In genomic region chr2:120229341-120229740, GRCh38 we compare ENCODE assay signal across 22 cellular contexts. TPM values are rescaled to one million over a fixed set of nuclear protein-coding genes. Genes with fewer than 3 reads are reported as not detected.
DNase-seq lines count a peak whose midpoint lies in the region; ATAC-seq and TF ChIP-seq lines count a peak whose summit lies in the region.
"Had no signal": no experiment of that assay in that cellular context is flagged by ENCODE, and none has a peak within 500 bp of the region (broad histone marks: within the 10 kb centered on the region; RNA-seq: fewer than 3 reads in every experiment).

No MANE protein-coding gene starts in this region.

- no peaks in the 10 kb centered on the region for H3K9me3 Mint-ChIP-seq in activated naive CD8-positive, alpha-beta T cell (ENCODE audit: low read depth)
- no peaks in the 10 kb centered on the region for H3K9me3 Mint-ChIP-seq in activated naive CD8-positive, alpha-beta T cell treated with anti-CD3 and anti-CD28 coated beads, Interleukin-2, amount 50 U/mL, for 24 hours
- no peaks in the 10 kb centered on the region for H3K9me3 Mint-ChIP-seq in central memory CD8-positive, alpha-beta T cell
- H3K9me3 Mint-ChIP-seq in progenitor cell of endocrine pancreas (ENCODE audit: low read depth), result no peaks in the 10 kb centered on the region
- H3K9me3 Mint-ChIP-seq: CD8-positive, alpha-beta memory T cell; dendritic cell treated with granulocyte-macrophage colony-stimulating factor and Interleukin-4, amounts not matched to agents 40 ng/mL and 50 ng/mL, for 4 days had no signal

- no peak overlapping the region for H3K4me3 ChIP-seq in RWPE2 (ENCODE audit: severe bottlenecking)
- H3K4me3 ChIP-seq in testis, result no peak overlapping the region
- no peak overlapping the region for H3K4me3 ChIP-seq in foreskin fibroblast (ENCODE audit: low read depth in 1 of 2, low read length in 2 of 2)
- H3K4me3 ChIP-seq: ascending aorta, lung, psoas muscle, skin epidermis, tibial artery had no signal

- H3K27ac ChIP-seq in RWPE2 (ENCODE audit: poor library complexity, severe bottlenecking) (no peak overlapping the region), testis (peak overlapping the region; percentile 76 to 84)
- H3K27ac ChIP-seq: ascending aorta, KMS-11, psoas muscle, skin epidermis, tibial artery had no signal

- H3K4me1 Mint-ChIP-seq in activated naive CD8-positive, alpha-beta T cell (ENCODE audit: low read depth), result peaks cover 78% of the 10 kb centered on the region
- peaks cover 68% of the 10 kb centered on the region for H3K4me1 Mint-ChIP-seq in activated naive CD8-positive, alpha-beta T cell treated with anti-CD3 and anti-CD28 coated beads, Interleukin-2, amount 50 U/mL, for 24 hours
- H3K4me1 Mint-ChIP-seq in central memory CD8-positive, alpha-beta T cell, result peaks cover 54% of the 10 kb centered on the region
- peaks cover 8% of the 10 kb centered on the region for H3K4me1 Mint-ChIP-seq in progenitor cell of endocrine pancreas (ENCODE audit: low read depth)

- TF ChIP-seq CTCF in RWPE2 (IDR thresholded peaks at IDR 0.05; ENCODE audit: poor library complexity, severe bottlenecking), result no peak
- no peak for TF ChIP-seq CTCF in testis (IDR thresholded peaks at IDR 0.05)
- TF ChIP-seq CTCF in foreskin fibroblast (IDR thresholded peaks at IDR 0.05; ENCODE audit: low read depth, low read length), result no peak
- no peak for TF ChIP-seq CTCF in progenitor cell of endocrine pancreas (IDR thresholded peaks at IDR 0.05; ENCODE audit: unreplicated experiment)

- DNase-seq in activated naive CD8-positive, alpha-beta T cell treated with anti-CD3 and anti-CD28 coated beads, Interleukin-2, amount 50 U/mL, for 24 hours, result no peak
- DNase-seq in RWPE2 (ENCODE audit: low spot score) (peak; percentile 27), testis (no peak), foreskin fibroblast (no peak), progenitor cell of endocrine pancreas (ENCODE audit: low spot score, unreplicated experiment) (no peak)
- DNase-seq in central memory CD8-positive, alpha-beta T cell (ENCODE audit: low spot score in 2 of 2), result no peak
- DNase-seq: activated CD8-positive, alpha-beta memory T cell treated with anti-CD3 and anti-CD28 coated beads, Interleukin-2, amount 50 U/mL, for 48 hours; DMS153; NCI-H1436; psoas muscle; SHP77 treated with DMSO at 0.1 percent for 48 hours; stimulated activated CD4-positive, alpha-beta T cell treated with anti-CD3 and anti-CD28 coated beads, Interleukin-1b, Interleukin-23, amount 100 ng/mL, for 48 hours; SW 1271 had no signal

- H3K36me3 ChIP-seq in RWPE2 (ENCODE audit: low read depth) (no peaks in the 10 kb centered on the region), testis (ENCODE audit: low read depth, missing control alignments) (no peaks in the 10 kb centered on the region)
- H3K36me3 ChIP-seq: ascending aorta, tibial artery had no signal

- intact Hi-C loops in testis (cut with DNase I; ENCODE audit: low total_unique reads), result no loop called here

- no peak for ATAC-seq in activated naive CD8-positive, alpha-beta T cell treated with anti-CD3 and anti-CD28 coated beads, Interleukin-2, amount 50 U/mL, for 24 hours
- ATAC-seq in RWPE2 (ENCODE audit: low read depth), result no peak
- no peak for ATAC-seq in central memory CD8-positive, alpha-beta T cell (replicated peaks; ENCODE audit: extremely low read depth, poor library complexity, severe bottlenecking)
- ATAC-seq: HCT116, psoas muscle had no signal

- no peaks in the 10 kb centered on the region for H3K27me3 Mint-ChIP-seq in activated naive CD8-positive, alpha-beta T cell
- H3K27me3 Mint-ChIP-seq in activated naive CD8-positive, alpha-beta T cell treated with anti-CD3 and anti-CD28 coated beads, Interleukin-2, amount 50 U/mL, for 24 hours, result peaks cover 3% of the 10 kb centered on the region
- H3K27me3 Mint-ChIP-seq in central memory CD8-positive, alpha-beta T cell, result no peaks in the 10 kb centered on the region
- peaks cover 43% of the 10 kb centered on the region for H3K27me3 Mint-ChIP-seq in progenitor cell of endocrine pancreas
- H3K27me3 Mint-ChIP-seq: CD8-positive, alpha-beta memory T cell had no signal

- H3K4me3 Mint-ChIP-seq in activated naive CD8-positive, alpha-beta T cell, result peak overlapping the region; percentile 54
- H3K4me3 Mint-ChIP-seq in activated naive CD8-positive, alpha-beta T cell treated with anti-CD3 and anti-CD28 coated beads, Interleukin-2, amount 50 U/mL, for 24 hours, result no peak overlapping the region
- H3K4me3 Mint-ChIP-seq in central memory CD8-positive, alpha-beta T cell, result no peak overlapping the region
- H3K4me3 Mint-ChIP-seq in progenitor cell of endocrine pancreas (ENCODE audit: low read depth), result no peak overlapping the region
- H3K4me3 Mint-ChIP-seq: dendritic cell treated with granulocyte-macrophage colony-stimulating factor and Interleukin-4, amounts not matched to agents 40 ng/mL and 50 ng/mL, for 4 days had no signal

- WGBS in testis, 2 donors, result 87 to 88% methylated on average over 10 of the region's 10 CpGs

- no peak for TF ChIP-seq POLR2A in testis (IDR thresholded peaks at IDR 0.05)

- H3K9me3 ChIP-seq in RWPE2 (ENCODE audit: severe bottlenecking), result no peaks in the 10 kb centered on the region
- no peaks in the 10 kb centered on the region for H3K9me3 ChIP-seq in testis
- H3K9me3 ChIP-seq: ascending aorta, psoas muscle, tibial artery had no signal

- no peaks in the 10 kb centered on the region for H3K27me3 ChIP-seq in RWPE2 (ENCODE audit: insufficient read depth, poor library complexity, severe bottlenecking)
- H3K27me3 ChIP-seq in testis, result no peaks in the 10 kb centered on the region
- H3K27me3 ChIP-seq: ascending aorta, tibial artery had no signal

- H3K4me1 ChIP-seq in RWPE2 (ENCODE audit: insufficient read depth, poor library complexity, severe bottlenecking) (peaks cover 5% of the 10 kb centered on the region), testis (peaks cover 25% of the 10 kb centered on the region)

- H3K36me3 Mint-ChIP-seq in activated naive CD8-positive, alpha-beta T cell, result no peaks in the 10 kb centered on the region
- no peaks in the 10 kb centered on the region for H3K36me3 Mint-ChIP-seq in activated naive CD8-positive, alpha-beta T cell treated with anti-CD3 and anti-CD28 coated beads, Interleukin-2, amount 50 U/mL, for 24 hours (ENCODE audit: low read depth)
- H3K36me3 Mint-ChIP-seq in central memory CD8-positive, alpha-beta T cell (ENCODE audit: insufficient read depth), result peaks cover 10% of the 10 kb centered on the region
- H3K36me3 Mint-ChIP-seq in progenitor cell of endocrine pancreas (ENCODE audit: insufficient read depth), result no peaks in the 10 kb centered on the region

- no peak overlapping the region for H3K27ac Mint-ChIP-seq in activated naive CD8-positive, alpha-beta T cell
- H3K27ac Mint-ChIP-seq in activated naive CD8-positive, alpha-beta T cell treated with anti-CD3 and anti-CD28 coated beads, Interleukin-2, amount 50 U/mL, for 24 hours, result no peak overlapping the region
- peak overlapping the region; percentile 5 for H3K27ac Mint-ChIP-seq in central memory CD8-positive, alpha-beta T cell (ENCODE audit: low read depth)
- no peak overlapping the region for H3K27ac Mint-ChIP-seq in progenitor cell of endocrine pancreas
- H3K27ac Mint-ChIP-seq: dendritic cell treated with granulocyte-macrophage colony-stimulating factor and Interleukin-4, amounts not matched to agents 40 ng/mL and 50 ng/mL, for 4 days had no signal

RNA-seq across cellular contexts. Expression of gene TMEM185B, which starts 6.1 kb away (rescaled TPM):
- total RNA-seq in testis (10 to 100 TPM; 63.4 to 72.5 TPM), progenitor cell of endocrine pancreas (19.9 and 20.3 TPM in 2 replicates)
- 41.2 TPM for polyA plus RNA-seq in testis (ENCODE audit: insufficient read depth, low read depth, low replicate concordance)

RNA-seq across cellular contexts. Expression of gene RALB, which starts 23.3 kb away (rescaled TPM):
- total RNA-seq in testis (10 to 100 TPM; 88.7 to 91.6 TPM), progenitor cell of endocrine pancreas (26.6 and 30.5 TPM in 2 replicates)
- polyA plus RNA-seq in testis (ENCODE audit: insufficient read depth, low read depth, low replicate concordance), result 69.9 TPM
